ENCODE assay signal across 1 cellular context in the genomic region with DNA sequence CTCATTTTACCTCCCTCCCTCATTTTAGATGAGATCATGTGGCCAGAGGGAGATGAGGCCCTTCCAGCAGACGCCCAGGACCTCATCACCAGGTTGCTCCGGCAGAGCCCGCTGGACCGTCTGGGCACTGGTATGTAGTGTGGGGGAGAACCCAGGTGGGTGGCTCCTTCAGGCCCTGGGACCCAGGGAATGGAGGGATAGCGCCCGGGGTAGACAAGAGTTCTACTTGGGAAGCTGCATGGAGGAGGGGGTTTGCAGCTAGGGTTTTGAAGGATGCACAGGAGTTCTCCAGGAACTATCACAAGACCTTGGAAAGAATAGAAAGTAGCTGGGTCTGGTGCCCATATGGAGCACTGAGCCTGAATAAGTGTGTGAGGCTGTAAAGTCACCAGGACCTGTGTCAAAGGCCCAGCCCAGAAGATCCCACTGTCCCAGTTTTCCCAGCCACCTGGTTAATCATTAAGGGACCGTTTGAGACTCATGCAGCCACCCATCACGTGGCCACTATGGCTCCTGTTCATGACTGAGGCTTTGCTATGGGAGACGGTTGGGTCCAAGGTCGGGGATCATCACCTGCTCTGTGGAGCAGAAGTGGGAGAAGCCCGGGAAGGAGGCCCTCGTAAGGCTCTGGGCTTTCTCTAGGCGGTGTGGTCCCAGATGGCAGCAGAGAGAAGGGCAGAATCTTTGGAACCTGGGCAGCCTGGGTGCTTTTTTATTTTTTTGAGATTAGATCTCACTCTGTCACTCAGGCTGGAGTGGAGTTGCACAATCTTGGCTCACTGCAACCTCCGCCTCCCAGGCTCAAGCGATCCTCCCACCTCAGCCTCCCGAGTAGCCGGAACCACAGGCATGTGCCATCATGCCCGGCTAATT.
TF ChIP-seq lines count a peak whose summit lies in the region.

No MANE protein-coding gene starts in this region.

TF ChIP-seq in liver, 16 proteins besides CTCF, POLR2A, EP300 and RAD21 (continued from another document):
- TF ChIP-seq, protein P1, sequence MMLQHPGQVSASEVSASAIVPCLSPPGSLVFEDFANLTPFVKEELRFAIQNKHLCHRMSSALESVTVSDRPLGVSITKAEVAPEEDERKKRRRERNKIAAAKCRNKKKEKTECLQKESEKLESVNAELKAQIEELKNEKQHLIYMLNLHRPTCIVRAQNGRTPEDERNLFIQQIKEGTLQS (IDR thresholded peaks at IDR 0.05): no peak
- peak; percentile 85 for TF ChIP-seq SP1 (IDR thresholded peaks at IDR 0.05)
- TF ChIP-seq, protein P2, sequence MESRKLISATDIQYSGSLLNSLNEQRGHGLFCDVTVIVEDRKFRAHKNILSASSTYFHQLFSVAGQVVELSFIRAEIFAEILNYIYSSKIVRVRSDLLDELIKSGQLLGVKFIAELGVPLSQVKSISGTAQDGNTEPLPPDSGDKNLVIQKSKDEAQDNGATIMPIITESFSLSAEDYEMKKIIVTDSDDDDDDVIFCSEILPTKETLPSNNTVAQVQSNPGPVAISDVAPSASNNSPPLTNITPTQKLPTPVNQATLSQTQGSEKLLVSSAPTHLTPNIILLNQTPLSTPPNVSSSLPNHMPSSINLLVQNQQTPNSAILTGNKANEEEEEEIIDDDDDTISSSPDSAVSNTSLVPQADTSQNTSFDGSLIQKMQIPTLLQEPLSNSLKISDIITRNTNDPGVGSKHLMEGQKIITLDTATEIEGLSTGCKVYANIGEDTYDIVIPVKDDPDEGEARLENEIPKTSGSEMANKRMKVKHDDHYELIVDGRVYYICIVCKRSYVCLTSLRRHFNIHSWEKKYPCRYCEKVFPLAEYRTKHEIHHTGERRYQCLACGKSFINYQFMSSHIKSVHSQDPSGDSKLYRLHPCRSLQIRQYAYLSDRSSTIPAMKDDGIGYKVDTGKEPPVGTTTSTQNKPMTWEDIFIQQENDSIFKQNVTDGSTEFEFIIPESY (IDR thresholded peaks at IDR 0.05): peak; percentile 87
- TF ChIP-seq FOXA2 (IDR thresholded peaks at IDR 0.05): peak; percentile 13
- TF ChIP-seq, protein P3, sequence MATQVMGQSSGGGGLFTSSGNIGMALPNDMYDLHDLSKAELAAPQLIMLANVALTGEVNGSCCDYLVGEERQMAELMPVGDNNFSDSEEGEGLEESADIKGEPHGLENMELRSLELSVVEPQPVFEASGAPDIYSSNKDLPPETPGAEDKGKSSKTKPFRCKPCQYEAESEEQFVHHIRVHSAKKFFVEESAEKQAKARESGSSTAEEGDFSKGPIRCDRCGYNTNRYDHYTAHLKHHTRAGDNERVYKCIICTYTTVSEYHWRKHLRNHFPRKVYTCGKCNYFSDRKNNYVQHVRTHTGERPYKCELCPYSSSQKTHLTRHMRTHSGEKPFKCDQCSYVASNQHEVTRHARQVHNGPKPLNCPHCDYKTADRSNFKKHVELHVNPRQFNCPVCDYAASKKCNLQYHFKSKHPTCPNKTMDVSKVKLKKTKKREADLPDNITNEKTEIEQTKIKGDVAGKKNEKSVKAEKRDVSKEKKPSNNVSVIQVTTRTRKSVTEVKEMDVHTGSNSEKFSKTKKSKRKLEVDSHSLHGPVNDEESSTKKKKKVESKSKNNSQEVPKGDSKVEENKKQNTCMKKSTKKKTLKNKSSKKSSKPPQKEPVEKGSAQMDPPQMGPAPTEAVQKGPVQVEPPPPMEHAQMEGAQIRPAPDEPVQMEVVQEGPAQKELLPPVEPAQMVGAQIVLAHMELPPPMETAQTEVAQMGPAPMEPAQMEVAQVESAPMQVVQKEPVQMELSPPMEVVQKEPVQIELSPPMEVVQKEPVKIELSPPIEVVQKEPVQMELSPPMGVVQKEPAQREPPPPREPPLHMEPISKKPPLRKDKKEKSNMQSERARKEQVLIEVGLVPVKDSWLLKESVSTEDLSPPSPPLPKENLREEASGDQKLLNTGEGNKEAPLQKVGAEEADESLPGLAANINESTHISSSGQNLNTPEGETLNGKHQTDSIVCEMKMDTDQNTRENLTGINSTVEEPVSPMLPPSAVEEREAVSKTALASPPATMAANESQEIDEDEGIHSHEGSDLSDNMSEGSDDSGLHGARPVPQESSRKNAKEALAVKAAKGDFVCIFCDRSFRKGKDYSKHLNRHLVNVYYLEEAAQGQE (IDR thresholded peaks at IDR 0.05): peak; percentile 79
